ENCODE assay signal across 16 cellular contexts in genomic region chr11:13134886-13135285, GRCh38.
DNase-seq lines count a peak whose midpoint lies in the region; ATAC-seq and TF ChIP-seq lines count a peak whose summit lies in the region.
"Had no signal": no experiment of that assay in that cellular context is flagged by ENCODE, and none has a peak within 500 bp of the region (broad histone marks: within the 10 kb centered on the region; RNA-seq: fewer than 3 reads in every experiment).

No MANE protein-coding gene starts in this region.

- H3K4me2 ChIP-seq in trophoblast cell (ENCODE audit: low read length) (no peak overlapping the region), PC-3 (ENCODE audit: low read length) (no peak overlapping the region)

- no peaks in the 10 kb centered on the region for H3K36me3 ChIP-seq in trophoblast cell (ENCODE audit: control insufficient read depth in 1 of 2, insufficient read depth in 2 of 2, low read length in 2 of 2)
- H3K36me3 ChIP-seq in PC-3 (ENCODE audit: low read depth, low read length) = no peaks in the 10 kb centered on the region
- H3K36me3 ChIP-seq: lower lobe of right lung, spleen, suprapubic skin had no signal

- no peak for ATAC-seq in T-cell (replicated peaks in 1 of 4)
- no peak for ATAC-seq in PC-3
- ATAC-seq: lower lobe of right lung, Panc1 had no signal

- H3K4me3 Mint-ChIP-seq in T-cell = no peak overlapping the region
- H3K4me3 Mint-ChIP-seq: naive B cell had no signal

- H4K20me1 ChIP-seq in PC-3 (ENCODE audit: low read length) = no peaks in the 10 kb centered on the region

- no peak overlapping the region for H4K12ac ChIP-seq in trophoblast cell (ENCODE audit: low read depth, low read length)

- H3K18ac ChIP-seq in trophoblast cell (ENCODE audit: low read length) = no peak overlapping the region

- peak overlapping the region; percentile 46 for H3K14ac ChIP-seq in trophoblast cell (ENCODE audit: low read length)

- peak overlapping the region; percentile 87 for H2BK5ac ChIP-seq in trophoblast cell (ENCODE audit: low read depth, low read length, poor library complexity)

- H3K27ac ChIP-seq in dorsolateral prefrontal cortex (peak overlapping the region in 58 of 59 donors; percentile 10 to 96 (median 86)), trophoblast cell (ENCODE audit: low read depth, low read length) (peak overlapping the region; percentile 86), PC-3 (ENCODE audit: low read length) (no peak overlapping the region)
- H3K27ac ChIP-seq: lower lobe of right lung, spleen, suprapubic skin had no signal

- H3K4me1 ChIP-seq in trophoblast cell (ENCODE audit: control insufficient read depth in 1 of 2, insufficient read depth in 2 of 2, low read length in 2 of 2) = peaks cover 21% of the 10 kb centered on the region in 2 experiments
- H3K4me1 ChIP-seq in PC-3 (ENCODE audit: insufficient read depth, low read length) = peaks cover 20% of the 10 kb centered on the region
- H3K4me1 ChIP-seq: spleen had no signal

- peak; percentile 63 for DNase-seq in NCI-H1092 treated with DMSO at 0.1 percent for 48 hours (lab: John Stamatoyannopoulos, UW)
- DNase-seq in NCI-H1092 (lab: John Stamatoyannopoulos, UW) = no peak
- peak; percentile 91 for DNase-seq in NCI-H526 treated with DMSO at 0.1 percent for 48 hours (lab: John Stamatoyannopoulos, UW)
- no peak for DNase-seq in dorsolateral prefrontal cortex
- no peak for DNase-seq in trophoblast cell
- no peak for DNase-seq in T-cell
- no peak for DNase-seq in PC-3
- DNase-seq in SKM-1 (lab: John Stamatoyannopoulos, UW; ENCODE audit: unreplicated experiment) = no peak
- DNase-seq: 8988T, GF-D8, lower lobe of right lung, naive B cell, NCI-H82, spleen had no signal

- H4K91ac ChIP-seq in trophoblast cell (ENCODE audit: low read depth, low read length) = peak overlapping the region; percentile 81

- peak overlapping the region; percentile 42 for H2BK12ac ChIP-seq in trophoblast cell (ENCODE audit: low read length)

- POLR2A ChIA-PET in T-cell (lab: Charles Lee) = no interaction called here
- POLR2A ChIA-PET in PC-3 (lab: Charles Lee; ENCODE audit: unreplicated experiment) = no interaction called here

- no peaks in the 10 kb centered on the region for H3K36me3 Mint-ChIP-seq in T-cell
- H3K36me3 Mint-ChIP-seq: naive B cell had no signal

- H3K4ac ChIP-seq in trophoblast cell (ENCODE audit: low read depth, low read length) = no peak overlapping the region

- H3K79me2 ChIP-seq in trophoblast cell (ENCODE audit: control insufficient read depth, insufficient read depth, low read length, poor library complexity) = no peaks in the 10 kb centered on the region
- H3K79me2 ChIP-seq in PC-3 (ENCODE audit: low read length) = no peaks in the 10 kb centered on the region

- H3K27me3 Mint-ChIP-seq in T-cell = peaks cover 23 to 30% of the 10 kb centered on the region in 2 donors

- H3K9me2 ChIP-seq in PC-3 (replicated peaks; ENCODE audit: low read length) = no peaks in the 10 kb centered on the region

- no peaks in the 10 kb centered on the region for H3F3A ChIP-seq in PC-3 (ENCODE audit: low read length, unreplicated experiment)

- BruUV-seq in PC-3 (replicated peaks; lab: Mats Ljungman, UMichigan) = no TSS peak

- intact Hi-C loops in dorsolateral prefrontal cortex (cut with DNase I) (loop anchor here in 1 of 2 donors (2.0 kb wide), 1 partner anchor 36 kb away; no protein-coding TSS in a partner anchor), PC-3 (cut with micrococcal nuclease) (no loop called here)

- no peak for TF ChIP-seq CTCF in dorsolateral prefrontal cortex (IDR thresholded peaks at IDR 0.05 in 54 of 56, conservative IDR thresholded peaks at IDR 0.05 in 2 of 56; ENCODE audit: low read depth in 1 of 56, partially characterized antibody in 56 of 56)
- no peak for TF ChIP-seq CTCF in PC-3 (conservative IDR thresholded peaks at IDR 0.05; ENCODE audit: low read depth, low read length)

- peak overlapping the region; percentile 66 for H4K8ac ChIP-seq in trophoblast cell (ENCODE audit: low read depth, low read length)

- peaks cover 0 to 3% (median 0%) of the 10 kb centered on the region in 45 donors for H3K27me3 ChIP-seq in dorsolateral prefrontal cortex
- H3K27me3 ChIP-seq in trophoblast cell (ENCODE audit: insufficient read depth, low read length) = no peaks in the 10 kb centered on the region
- no peaks in the 10 kb centered on the region for H3K27me3 ChIP-seq in PC-3 (ENCODE audit: low read length)
- H3K27me3 ChIP-seq: suprapubic skin had no signal

- H3K4me1 Mint-ChIP-seq in T-cell = peaks cover 0 to 3% (median 0%) of the 10 kb centered on the region in 3 donors

- H3K23ac ChIP-seq in trophoblast cell (ENCODE audit: low read length) = no peak overlapping the region

- H3K9me3 Mint-ChIP-seq in T-cell = peaks cover 0 to 5% (median 3%) of the 10 kb centered on the region in 3 donors

- H3K27ac Mint-ChIP-seq in T-cell = no peak overlapping the region

- H3K4me3 ChIP-seq in dorsolateral prefrontal cortex (peak overlapping the region in 25 of 59 donors; percentile 2 to 43 (median 29)), trophoblast cell (ENCODE audit: low read depth, low read length) (no peak overlapping the region), PC-3 (ENCODE audit: low read length) (no peak overlapping the region)
- H3K4me3 ChIP-seq: lower lobe of right lung, spleen, suprapubic skin had no signal

- H2AK5ac ChIP-seq in trophoblast cell (ENCODE audit: low read length) = no peak overlapping the region

- peak overlapping the region; percentile 78 for H2BK120ac ChIP-seq in trophoblast cell (ENCODE audit: insufficient read depth, low read length, poor library complexity)

- CTCF ChIA-PET in T-cell (lab: Charles Lee) (no interaction called here), PC-3 (lab: Charles Lee) (no interaction called here)

- H3K9me3 ChIP-seq in trophoblast cell (ENCODE audit: insufficient read depth, low read depth, low read length) (no peaks in the 10 kb centered on the region), PC-3 (ENCODE audit: low read length) (no peaks in the 10 kb centered on the region)
- H3K9me3 ChIP-seq: lower lobe of right lung, suprapubic skin had no signal

- no peak overlapping the region for H2AFZ ChIP-seq in trophoblast cell (ENCODE audit: insufficient read depth, low read length, poor library complexity)
- no peak overlapping the region for H2AFZ ChIP-seq in PC-3 (ENCODE audit: low read length)

- H3K79me1 ChIP-seq in trophoblast cell (ENCODE audit: low read length) = peaks cover 25% of the 10 kb centered on the region

- no peak overlapping the region for H3K9ac ChIP-seq in trophoblast cell (ENCODE audit: low read length)
- no peak overlapping the region for H3K9ac ChIP-seq in PC-3 (ENCODE audit: low read length)

- no CpG with 5 or more reads among the region's 2 CpGs for WGBS in trophoblast cell (ENCODE audit: extremely low coverage, insufficient coverage, insufficient read length)

Comparison
In these comparisons a context has a peak if more than half of its experiments do, and no peak if none do; other contexts are left out.
1. DNase-seq: peak in NCI-H1092 treated with DMSO at 0.1 percent for 48 hours (single experiment) and NCI-H526 treated with DMSO at 0.1 percent for 48 hours (single experiment); none in NCI-H1092 (single experiment), dorsolateral prefrontal cortex (0 of 10), trophoblast cell (0 of 2), T-cell (0 of 34), PC-3 (single experiment) and SKM-1 (single experiment).